10 cellular contexts compared by ENCODE assay signal in the genomic region with DNA sequence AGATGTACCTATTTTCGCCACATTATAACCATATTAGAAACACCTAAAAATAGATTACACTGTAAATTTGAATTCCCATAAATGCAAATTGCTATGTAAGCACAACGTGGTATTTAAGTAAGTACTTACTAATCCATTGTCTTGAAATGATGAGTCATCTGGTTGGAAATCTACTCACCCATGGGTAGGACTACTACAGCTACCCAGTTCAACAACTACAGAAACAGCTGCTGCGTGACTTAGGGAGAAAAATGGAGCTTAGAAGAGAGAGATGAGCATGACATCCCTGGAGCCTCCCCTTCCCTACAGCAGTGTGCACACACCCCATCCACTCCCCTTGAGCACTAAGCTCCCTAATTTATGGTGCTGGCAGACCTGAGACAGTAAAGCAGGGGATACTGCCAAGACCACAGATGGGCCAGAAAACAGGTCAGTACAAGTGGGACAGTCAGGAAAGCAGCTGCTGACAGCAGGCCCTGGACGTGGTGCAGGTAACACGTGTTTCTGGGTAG. TPM values are rescaled to one million over a fixed set of nuclear protein-coding genes. Genes with fewer than 3 reads are reported as not detected.
DNase-seq lines count a peak whose midpoint lies in the region; ATAC-seq and TF ChIP-seq lines count a peak whose summit lies in the region.
"Had no signal": no experiment of that assay in that cellular context is flagged by ENCODE, and none has a peak within 500 bp of the region (broad histone marks: within the 10 kb centered on the region; RNA-seq: fewer than 3 reads in every experiment).

No MANE protein-coding gene starts in this region.

- POLR2A ChIA-PET in activated CD8-positive, alpha-beta T cell treated with anti-CD3 and anti-CD28 coated beads, Interleukin-2, amount 10 ng/mL, durations not matched to agents 7 days and 5 days (lab: Charles Lee): interaction anchor here (0.9 kb wide), 1 partner anchor 304 kb away, joined by 3 read pairs; a partner anchor contains a TSS

- H3K27me3 ChIP-seq in SU-DHL-6 (ENCODE audit: low read length) (no peaks in the 10 kb centered on the region), sigmoid colon (no peaks in the 10 kb centered on the region)
- H3K27me3 ChIP-seq: neural progenitor cell had no signal

- H3K9me2 ChIP-seq in SU-DHL-6 (replicated peaks; ENCODE audit: insufficient read depth, low read length): no peaks in the 10 kb centered on the region

- peaks cover 0 to 12% (median 9%) of the 10 kb centered on the region in 4 donors for H3K4me1 ChIP-seq in sigmoid colon

- ATAC-seq in HG03196 (IDR thresholded peaks at IDR 0.05; ENCODE audit: unreplicated experiment): peak; percentile 52
- no peak for ATAC-seq in HG02840 (IDR thresholded peaks at IDR 0.05; ENCODE audit: low FRiP score, unreplicated experiment)
- ATAC-seq in activated CD8-positive, alpha-beta T cell treated with anti-CD3 and anti-CD28 coated beads, Interleukin-2, amount 10 ng/mL, durations not matched to agents 7 days and 5 days: no peak

- H3K4me2 ChIP-seq in SU-DHL-6 (ENCODE audit: low read depth, low read length, poor library complexity, severe bottlenecking): no peak overlapping the region
- H3K4me2 ChIP-seq: neural progenitor cell had no signal

- CTCF ChIA-PET in activated CD8-positive, alpha-beta T cell treated with anti-CD3 and anti-CD28 coated beads, Interleukin-2, amount 10 ng/mL, durations not matched to agents 7 days and 5 days (lab: Charles Lee): interaction anchor here (1.0 to 2.1 kb wide), 2 partner anchors 13 to 19 kb away, joined by 3 to 8 read pairs; no protein-coding TSS in a partner anchor

- H4K20me1 ChIP-seq in SU-DHL-6 (ENCODE audit: low read depth, low read length): no peaks in the 10 kb centered on the region

- TF ChIP-seq CTCF in SU-DHL-6 (IDR thresholded peaks at IDR 0.05; ENCODE audit: insufficient read depth, low read length, poor library complexity, severe bottlenecking) (no peak), sigmoid colon (IDR thresholded peaks at IDR 0.05) (no peak)

- WGBS in sigmoid colon, 2 donors: 70 to 72% methylated on average over 5 of the region's 5 CpGs

- H3K4me3 ChIP-seq in SU-DHL-6 (ENCODE audit: insufficient read depth, low read length, poor library complexity, severe bottlenecking): no peak overlapping the region
- H3K4me3 ChIP-seq in sigmoid colon: no peak overlapping the region
- H3K4me3 ChIP-seq: neural progenitor cell had no signal

- H2AFZ ChIP-seq in SU-DHL-6 (ENCODE audit: low read depth, low read length, severe bottlenecking): no peak overlapping the region
- H2AFZ ChIP-seq: neural progenitor cell had no signal

- H3K27ac ChIP-seq in SU-DHL-6 (ENCODE audit: low read depth, low read length) (peak overlapping the region; percentile 17), sigmoid colon (peak overlapping the region in 2 of 4 donors; percentile 16 to 37)
- H3K27ac ChIP-seq: neural progenitor cell had no signal

- H3K79me2 ChIP-seq in SU-DHL-6 (ENCODE audit: insufficient read depth, low read length): peaks cover 27% of the 10 kb centered on the region

- H3K27me3 Mint-ChIP-seq in activated CD8-positive, alpha-beta T cell treated with anti-CD3 and anti-CD28 coated beads, Interleukin-2, amount 10 ng/mL, durations not matched to agents 7 days and 5 days (ENCODE audit: low read depth): peaks cover 8% of the 10 kb centered on the region

- no peak overlapping the region for H3K27ac Mint-ChIP-seq in activated CD8-positive, alpha-beta T cell treated with anti-CD3 and anti-CD28 coated beads, Interleukin-2, amount 10 ng/mL, durations not matched to agents 7 days and 5 days
- H3K27ac Mint-ChIP-seq: neural progenitor cell had no signal

- no peak overlapping the region for H3K4me3 Mint-ChIP-seq in activated CD8-positive, alpha-beta T cell treated with anti-CD3 and anti-CD28 coated beads, Interleukin-2, amount 10 ng/mL, durations not matched to agents 7 days and 5 days
- H3K4me3 Mint-ChIP-seq: neural progenitor cell had no signal

- H3K9me3 Mint-ChIP-seq in activated CD8-positive, alpha-beta T cell treated with anti-CD3 and anti-CD28 coated beads, Interleukin-2, amount 10 ng/mL, durations not matched to agents 7 days and 5 days (ENCODE audit: insufficient read depth): no peaks in the 10 kb centered on the region
- H3K9me3 Mint-ChIP-seq: neural progenitor cell had no signal

- no peaks in the 10 kb centered on the region; the same call in 1 of the 2 replicates for H3F3A ChIP-seq in SU-DHL-6 (ENCODE audit: insufficient read depth)

- H3K36me3 Mint-ChIP-seq in activated CD8-positive, alpha-beta T cell treated with anti-CD3 and anti-CD28 coated beads, Interleukin-2, amount 10 ng/mL, durations not matched to agents 7 days and 5 days (ENCODE audit: low read depth): no peaks in the 10 kb centered on the region

- H3K9me3 ChIP-seq in SU-DHL-6 (ENCODE audit: insufficient read depth, low read length) (no peaks in the 10 kb centered on the region), sigmoid colon (no peaks in the 10 kb centered on the region)

- no peak overlapping the region for H3K9ac ChIP-seq in SU-DHL-6 (ENCODE audit: low read length)
- H3K9ac ChIP-seq: neural progenitor cell had no signal

- DNase-seq in NCI-H2196 (lab: John Stamatoyannopoulos, UW; ENCODE audit: unreplicated experiment) (peak; percentile 42), NCI-H2196 treated with DMSO at 0.1 percent for 48 hours (lab: John Stamatoyannopoulos, UW; ENCODE audit: unreplicated experiment) (no peak), sigmoid colon (peak; percentile 77)
- DNase-seq in activated CD8-positive, alpha-beta T cell treated with anti-CD3 and anti-CD28 coated beads, Interleukin-2, amount 10 ng/mL, durations not matched to agents 7 days and 5 days: no peak
- DNase-seq in activated naive CD4-positive, alpha-beta T cell (lab: John Stamatoyannopoulos, UW): no peak

- H3K4me1 Mint-ChIP-seq in activated CD8-positive, alpha-beta T cell treated with anti-CD3 and anti-CD28 coated beads, Interleukin-2, amount 10 ng/mL, durations not matched to agents 7 days and 5 days (ENCODE audit: low read depth): peaks cover 4% of the 10 kb centered on the region

- TF ChIP-seq EP300 in sigmoid colon (IDR thresholded peaks at IDR 0.05): no peak

- H3K36me3 ChIP-seq in SU-DHL-6 (ENCODE audit: low read length) (no peaks in the 10 kb centered on the region), sigmoid colon (no peaks in the 10 kb centered on the region)
- H3K36me3 ChIP-seq: neural progenitor cell had no signal

- intact Hi-C loops in sigmoid colon (cut with DNase I): no loop called here

- no peak for TF ChIP-seq POLR2A in sigmoid colon (IDR thresholded peaks at IDR 0.05)

RNA-seq across cellular contexts. Expression of a gene that starts 26.9 kb away (rescaled TPM):
- 10 to 100 TPM; 11.8 to 19.8 (median 13.3) TPM for total RNA-seq in sigmoid colon
- polyA plus RNA-seq in sigmoid colon: 10 to 100 TPM in 1 of 3 donors, 1 to 10 TPM in 2; 2.8 to 12.0 (median 6.7) TPM
- 1 to 10 TPM; 2.5 to 3.7 TPM for total RNA-seq in activated CD8-positive, alpha-beta T cell treated with anti-CD3 and anti-CD28 coated beads, Interleukin-2, amount 10 ng/mL, durations not matched to agents 7 days and 5 days
- polyA plus RNA-seq: AG04450 had no signal

RNA-seq across cellular contexts. Expression of a gene that starts 32.7 kb away (rescaled TPM):
- 10 to 100 TPM; 29.5 to 36.7 (median 33.8) TPM for total RNA-seq in sigmoid colon
- polyA plus RNA-seq in sigmoid colon: 10 to 100 TPM; 31.6 to 50.4 (median 40.8) TPM
- total RNA-seq in activated CD8-positive, alpha-beta T cell treated with anti-CD3 and anti-CD28 coated beads, Interleukin-2, amount 10 ng/mL, durations not matched to agents 7 days and 5 days: 10 to 100 TPM; 30.1 to 30.3 TPM

RNA-seq across cellular contexts. Expression of a gene that starts 47.7 kb away (rescaled TPM):
- 10 to 100 TPM in 3 of 4 donors, 1 to 10 TPM in 1; 8.0 to 21.6 (median 17.3) TPM for total RNA-seq in sigmoid colon
- polyA plus RNA-seq in sigmoid colon: 1 to 10 TPM; 1.7 to 4.8 (median 2.3) TPM
- 1 to 10 TPM; 9.1 TPM for total RNA-seq in activated CD8-positive, alpha-beta T cell treated with anti-CD3 and anti-CD28 coated beads, Interleukin-2, amount 10 ng/mL, durations not matched to agents 7 days and 5 days

Comparison
In these comparisons a context has a peak if more than half of its experiments do, and no peak if none do; other contexts are left out.
1. DNase-seq: peak in NCI-H2196 (single experiment) and sigmoid colon (single experiment); none in NCI-H2196 treated with DMSO at 0.1 percent for 48 hours (single experiment), activated CD8-positive, alpha-beta T cell treated with anti-CD3 and anti-CD28 coated beads, Interleukin-2, amount 10 ng/mL, durations not matched to agents 7 days and 5 days (single experiment) and activated naive CD4-positive, alpha-beta T cell (0 of 4).